In genomic region chr12:53441040-53441833, GRCh38 we compare ENCODE assay signal across 8 cellular contexts.
A peak's percentile ranks its signal among the peaks of the same experiment; 100 is the strongest.
DNase-seq lines count a peak whose midpoint lies in the region; ATAC-seq and TF ChIP-seq lines count a peak whose summit lies in the region.

TSS of gene PRR13 (plus strand) at chr12:53441734. CDS start at chr12:53442715, 981 bp downstream.

- ATAC-seq in GM19023 (IDR thresholded peaks at IDR 0.05; ENCODE audit: unreplicated experiment) (peak; percentile 99), HG03280 (IDR thresholded peaks at IDR 0.05; ENCODE audit: unreplicated experiment) (peak; percentile 99)

- peak within 1 kb of the TSS; percentile 86 for H3K4me3 ChIP-seq in AG09309 (ENCODE audit: control insufficient read depth, low read depth, low read length)

- DNase-seq in AG09309 (ENCODE audit: low read depth), result peak; percentile 99
- peak; percentile 98 for DNase-seq in NCI-H345 treated with DMSO at 0.1 percent for 48 hours (lab: John Stamatoyannopoulos, UW; ENCODE audit: unreplicated experiment)
- DNase-seq in activated CD4-positive, CD25-positive, alpha-beta regulatory T cell (lab: John Stamatoyannopoulos, UW), result peak; percentile 93 to 99 (median 96)
- peak; percentile 97 for DNase-seq in central memory CD4-positive, alpha-beta T cell
- DNase-seq in inferior parietal cortex (ENCODE audit: extremely low spot score), result peak; percentile 99
- DNase-seq in stimulated activated CD4-positive, alpha-beta T cell treated with anti-CD3 and anti-CD28 coated beads, Interleukin-12 subunit alpha, Interleukin-12 subunit beta, amount 100 ng/mL, for 24 hours (ENCODE audit: low read depth in 2 of 2), result peak; percentile 96 to 99

- no peak for TF ChIP-seq CTCF in AG09309 (IDR thresholded peaks at IDR 0.05; ENCODE audit: control insufficient read depth, insufficient read depth, low read depth, low read length, missing control alignments)

Comparison
In these comparisons a context has a peak if more than half of its experiments do, and no peak if none do; other contexts are left out.
1. Peak in every context shown above with its lines: DNase-seq, ATAC-seq and H3K4me3 ChIP-seq.